ENCODE assay signal across 18 cellular contexts in the genomic region with DNA sequence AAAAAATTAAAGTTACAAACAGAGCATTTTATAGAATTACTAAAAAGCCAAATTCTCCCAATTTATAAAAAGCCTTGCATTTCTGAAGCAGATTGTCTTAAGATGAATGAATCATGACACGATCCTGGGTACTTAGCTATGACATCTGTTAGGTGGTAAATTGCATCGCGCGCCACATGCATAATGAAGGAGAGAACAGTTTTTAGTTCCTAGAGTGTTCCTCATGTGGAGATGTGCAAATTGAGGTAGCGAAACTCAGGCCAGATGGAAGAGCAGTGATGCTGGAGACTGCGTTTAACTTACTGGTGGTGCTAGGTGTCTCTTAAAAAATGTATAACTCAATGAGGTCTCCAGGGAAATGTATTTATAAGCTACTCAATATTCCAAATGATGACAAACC.
"Had no signal": no experiment of that assay in that cellular context is flagged by ENCODE, and none has a peak within 500 bp of the region (broad histone marks: within the 10 kb centered on the region; RNA-seq: fewer than 3 reads in every experiment).

No MANE protein-coding gene starts in this region.

- H3K36me3 ChIP-seq: cardiac muscle cell, esophagus squamous epithelium, pancreas, sigmoid colon, thoracic aorta, upper lobe of right lung had no signal

- H3K27me3 ChIP-seq: cardiac muscle cell, esophagus squamous epithelium, pancreas, sigmoid colon, upper lobe of right lung had no signal

- DNase-seq: activated CD4-positive, alpha-beta T cell treated with anti-CD3 and anti-CD28 coated beads, Interleukin-2, amount 10 ng/mL, durations not matched to agents 24 days and 14 days; activated CD4-positive, CD25-positive, alpha-beta regulatory T cell; activated CD8-positive, alpha-beta T cell treated with anti-CD3 and anti-CD28 coated beads for 36 hours; activated naive CD4-positive, alpha-beta T cell treated with Interleukin-2 at 50 U/mL for 16 hours; activated naive CD8-positive, alpha-beta T cell treated with anti-CD3 and anti-CD28 coated beads, Interleukin-2, amount 10 ng/mL, durations not matched to agents 7 days and 5 days; activated T-cell treated with anti-CD3 and anti-CD28 coated beads, Interleukin-2, amount 50 U/mL, for 24 hours; dermis blood vessel endothelial cell; effector memory CD4-positive, alpha-beta T cell; esophagus squamous epithelium; mucosa of descending colon; naive B cell; pancreas; sigmoid colon; stimulated activated CD4-positive, alpha-beta T cell treated with anti-CD3 and anti-CD28 coated beads, Interleukin-4, amount 100 ng/mL, for 4 hours; upper lobe of right lung had no signal

- H3K4me3 ChIP-seq: cardiac muscle cell, esophagus squamous epithelium, mucosa of descending colon, pancreas, sigmoid colon, thoracic aorta, upper lobe of right lung had no signal

- H3K27ac ChIP-seq: cardiac muscle cell, esophagus squamous epithelium, pancreas, sigmoid colon, thoracic aorta, upper lobe of right lung had no signal

- H3K9me3 ChIP-seq: esophagus squamous epithelium, mucosa of descending colon, pancreas, sigmoid colon, thoracic aorta, upper lobe of right lung had no signal

- H3K4me1 ChIP-seq: esophagus squamous epithelium, sigmoid colon, upper lobe of right lung had no signal

- ATAC-seq: activated CD8-positive, alpha-beta T cell treated with anti-CD3 and anti-CD28 coated beads for 36 hours; mucosa of descending colon; pancreas; stimulated activated memory B cell treated with anti-CD40 and anti-IgM and Interleukin-4, amounts not matched to agents 10 μg/mL and 1 μg/mL and 100 μg/mL, for 72 hours; upper lobe of right lung had no signal
